Comparison of ENCODE assay signal across 25 cellular contexts in the genomic region with DNA sequence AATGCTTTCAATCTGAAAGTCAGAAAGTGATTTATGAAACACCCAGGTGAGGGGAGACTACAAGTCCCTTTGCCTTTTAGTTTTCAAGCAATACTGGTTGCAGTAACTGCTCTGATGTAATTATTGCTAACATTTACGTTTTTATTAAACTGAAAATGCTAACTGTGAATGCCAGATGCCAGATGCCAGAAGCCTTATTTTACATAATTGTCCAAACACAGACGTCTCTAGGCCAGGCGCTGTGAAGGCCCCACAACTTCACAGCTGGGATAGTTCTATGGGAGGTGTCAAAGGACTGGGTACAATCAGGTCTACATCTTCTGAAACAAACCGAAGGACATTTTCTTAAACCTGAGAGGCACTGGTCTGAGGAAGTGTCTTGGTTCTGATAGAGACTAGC. TPM values are rescaled to one million over a fixed set of nuclear protein-coding genes. Genes with fewer than 3 reads are reported as not detected.
"Had no signal": no experiment of that assay in that cellular context is flagged by ENCODE, and none has a peak within 500 bp of the region (broad histone marks: within the 10 kb centered on the region; RNA-seq: fewer than 3 reads in every experiment).

No MANE protein-coding gene starts in this region.

- H3K27me3 ChIP-seq: heart right ventricle, left lung, right atrium auricular region, thyroid gland, upper lobe of right lung had no signal

- H3K4me3 ChIP-seq: heart right ventricle, left lung, lower lobe of right lung, mucosa of descending colon, right atrium auricular region, stomach, thyroid gland, upper lobe of right lung had no signal

- H3K27ac ChIP-seq: heart right ventricle, left lung, lower lobe of right lung, right atrium auricular region, stomach, thyroid gland, upper lobe of right lung had no signal

- H3K36me3 ChIP-seq: heart right ventricle, left lung, lower lobe of right lung, right atrium auricular region, stomach, thyroid gland, upper lobe of right lung had no signal

- DNase-seq: activated CD4-positive, alpha-beta memory T cell treated with anti-CD3 and anti-CD28 coated beads, Interleukin-2, amount 10 ng/mL, durations not matched to agents 7 days and 5 days; activated CD4-positive, alpha-beta T cell treated with anti-CD3 and anti-CD28 coated beads for 1 hour; activated CD4-positive, alpha-beta T cell treated with anti-CD3 and anti-CD28 coated beads, Interleukin-2, amount 10 ng/mL, durations not matched to agents 7 days and 5 days; activated CD8-positive, alpha-beta memory T cell treated with anti-CD3 and anti-CD28 coated beads, Interleukin-2, amount 50 U/mL, for 48 hours; activated gamma-delta T cell; activated naive CD4-positive, alpha-beta T cell treated with anti-CD3 and anti-CD28 coated beads, Interleukin-2, amount 50 U/mL, for 16 hours; activated naive CD8-positive, alpha-beta T cell treated with anti-CD3 and anti-CD28 coated beads, Interleukin-2, amount 50 U/mL, for 24 hours; activated T-cell treated with anti-CD3 and anti-CD28 coated beads, Interleukin-2, amount 50 U/mL, for 24 hours; amygdala; central memory CD4-positive, alpha-beta T cell; heart right ventricle; kidney glomerular epithelial cell; left lung; lower lobe of right lung; mucosa of descending colon; stimulated activated CD4-positive, alpha-beta T cell treated with anti-CD3 and anti-CD28 coated beads, Interleukin-15, amount 100 ng/mL, for 24 hours; stimulated activated CD4-positive, alpha-beta T cell treated with anti-CD3 and anti-CD28 coated beads, Interleukin-2, amount 100 ng/mL, for 24 hours; stimulated activated naive B cell treated with anti-CD40 and anti-IgM and Interleukin-4, amounts not matched to agents 10 μg/mL and 1 μg/mL and 100 μg/mL, for 72 hours; stomach; T1000; thyroid gland; upper lobe of right lung had no signal

- ATAC-seq: activated naive CD8-positive, alpha-beta T cell treated with anti-CD3 and anti-CD28 coated beads, Interleukin-2, amount 50 U/mL, for 24 hours; esophagus mucosa; heart right ventricle; left lung; lower lobe of right lung; mucosa of descending colon; natural killer cell treated with Interleukin-12 subunit alpha and Interleukin-12 subunit beta and Interleukin-15 and Interleukin-18, amount 100 ng/mL, for 72 hours; stimulated activated naive B cell treated with anti-CD40 and anti-IgM and Interleukin-4, amounts not matched to agents 10 μg/mL and 1 μg/mL and 100 μg/mL, for 72 hours; upper lobe of right lung had no signal

- H3K9me3 ChIP-seq: heart right ventricle, left lung, lower lobe of right lung, mucosa of descending colon, right atrium auricular region, stomach, thyroid gland, upper lobe of right lung had no signal

- H3K4me1 ChIP-seq: right atrium auricular region, thyroid gland had no signal

RNA-seq across cellular contexts. Expression of gene MSGN1, which starts 27.5 kb away (rescaled TPM):
- polyA plus RNA-seq: heart right ventricle had no signal
